Comparison of ENCODE assay signal across 20 cellular contexts in genomic region chr3:65391068-65391467, GRCh38.
DNase-seq lines count a peak whose midpoint lies in the region; ATAC-seq and TF ChIP-seq lines count a peak whose summit lies in the region.
"Had no signal": no experiment of that assay in that cellular context is flagged by ENCODE, and none has a peak within 500 bp of the region (broad histone marks: within the 10 kb centered on the region; RNA-seq: fewer than 3 reads in every experiment).

No MANE protein-coding gene starts in this region.

- no peaks in the 10 kb centered on the region for H3F3A ChIP-seq in GM23338 (replicated peaks; ENCODE audit: low read depth)

- H3K9me2 ChIP-seq in GM23338 (ENCODE audit: insufficient read depth): no peaks in the 10 kb centered on the region

- no peak overlapping the region for H3K9ac ChIP-seq in HUES6 (ENCODE audit: low read length)
- H3K9ac ChIP-seq in endodermal cell (ENCODE audit: extremely low read depth, low read length, poor library complexity, severe bottlenecking): no peak overlapping the region
- H3K9ac ChIP-seq: BLaER1, GM23248 had no signal

- H3K4me3 Mint-ChIP-seq in GM23338 (peak overlapping the region; percentile 7; the same call in 1 of the 3 replicates), endodermal cell (no peak overlapping the region), nephron progenitor cell (no peak overlapping the region)
- H3K4me3 Mint-ChIP-seq: B cell; CD4-positive, alpha-beta T cell; CD8-positive, alpha-beta memory T cell had no signal

- no peaks in the 10 kb centered on the region for H4K20me1 ChIP-seq in GM23338 (replicated peaks; ENCODE audit: insufficient read depth)
- H4K20me1 ChIP-seq: BLaER1 had no signal

- H3K4me1 Mint-ChIP-seq in GM23338: peaks cover 48% of the 10 kb centered on the region
- peaks cover 28% of the 10 kb centered on the region for H3K4me1 Mint-ChIP-seq in endodermal cell
- peaks cover 26% of the 10 kb centered on the region for H3K4me1 Mint-ChIP-seq in nephron progenitor cell
- H3K4me1 Mint-ChIP-seq: B cell; CD8-positive, alpha-beta memory T cell had no signal

- peak overlapping the region; percentile 76; the same call in 1 of the 2 replicates for H3K27ac Mint-ChIP-seq in GM23338
- H3K27ac Mint-ChIP-seq in endodermal cell: peak overlapping the region; percentile 26
- H3K27ac Mint-ChIP-seq in nephron progenitor cell: peak overlapping the region; percentile 68
- H3K27ac Mint-ChIP-seq: B cell; CD4-positive, alpha-beta T cell; CD8-positive, alpha-beta memory T cell had no signal

- H3K27me3 Mint-ChIP-seq in GM23338 (ENCODE audit: insufficient read depth, low read depth, poor library complexity) (peaks cover 4% of the 10 kb centered on the region), endodermal cell (ENCODE audit: insufficient read depth) (no peaks in the 10 kb centered on the region), nephron progenitor cell (ENCODE audit: low read depth, poor library complexity) (peaks cover 5% of the 10 kb centered on the region)
- H3K27me3 Mint-ChIP-seq: B cell; CD4-positive, alpha-beta T cell; CD8-positive, alpha-beta memory T cell had no signal

- no peak overlapping the region for H2AFZ ChIP-seq in GM23338
- H2AFZ ChIP-seq: GM23248 had no signal

- peak; percentile 81 for ATAC-seq in GM23338

- H3K4me3 ChIP-seq in GM23338 (no peak overlapping the region), HUES6 (ENCODE audit: low read depth, low read length) (no peak overlapping the region), endodermal cell (ENCODE audit: low read length) (no peak overlapping the region), prostate gland (no peak overlapping the region)
- H3K4me3 ChIP-seq: BLaER1, GM23248 had no signal

- H3K4me2 ChIP-seq in GM23338: peak overlapping the region; percentile 62
- H3K4me2 ChIP-seq: BLaER1 had no signal

- no peak for TF ChIP-seq POLR2A in prostate gland (IDR thresholded peaks at IDR 0.05)

- WGBS in endodermal cell (ENCODE audit: insufficient coverage in 1 of 2, insufficient read length in 1 of 2), 2 experiments: 90% methylated on average over 5 of the region's 5 CpGs; no CpG with 5 or more reads in 1 of the 2 experiments
- WGBS in prostate gland: 85% methylated on average over 5 of the region's 5 CpGs

- H3K36me3 Mint-ChIP-seq in GM23338 (ENCODE audit: low read depth) (peaks cover 31% of the 10 kb centered on the region), endodermal cell (ENCODE audit: low read depth) (peaks cover 19% of the 10 kb centered on the region), nephron progenitor cell (ENCODE audit: low read depth) (peaks cover 42% of the 10 kb centered on the region)
- H3K36me3 Mint-ChIP-seq: CD8-positive, alpha-beta memory T cell had no signal

- TF ChIP-seq CTCF in GM23338 (conservative IDR thresholded peaks at IDR 0.05; ENCODE audit: low read depth in 2 of 2) (no peak), endodermal cell (conservative IDR thresholded peaks at IDR 0.05) (no peak), nephron progenitor cell (IDR thresholded peaks at IDR 0.05) (no peak), prostate gland (IDR thresholded peaks at IDR 0.05) (no peak)

- no peaks in the 10 kb centered on the region for H3K9me3 ChIP-seq in HUES6 (ENCODE audit: control insufficient read depth, insufficient read depth, low read depth, low read length)
- no peaks in the 10 kb centered on the region for H3K9me3 ChIP-seq in endodermal cell (ENCODE audit: control insufficient read depth, low read length)
- H3K9me3 ChIP-seq in prostate gland: no peaks in the 10 kb centered on the region

- DNase-seq in GM23338 (ENCODE audit: low spot score) (no peak), endodermal cell (no peak), nephron progenitor cell (no peak), HPDE6-E6E7 (ENCODE audit: extremely low spot score) (no peak), prostate gland (ENCODE audit: low spot score) (no peak), NCI-H526 treated with DMSO at 0.1 percent for 48 hours (lab: John Stamatoyannopoulos, UW) (no peak), NCI-H748 treated with DMSO at 0.1 percent for 48 hours (lab: John Stamatoyannopoulos, UW) (no peak)
- DNase-seq: Calu3; CD4-positive, alpha-beta T cell; CD8-positive, alpha-beta memory T cell; COR-L47; DMS153; DND-41; GM23248; HCEC 1CT had no signal

- H3K27me3 ChIP-seq in GM23338 (ENCODE audit: insufficient read depth): no peaks in the 10 kb centered on the region
- H3K27me3 ChIP-seq in HUES6 (ENCODE audit: control insufficient read depth, insufficient read depth, low read length): no peaks in the 10 kb centered on the region
- no peaks in the 10 kb centered on the region for H3K27me3 ChIP-seq in endodermal cell (ENCODE audit: control insufficient read depth, insufficient read depth, low read length, poor library complexity, severe bottlenecking)
- no peaks in the 10 kb centered on the region for H3K27me3 ChIP-seq in prostate gland (replicated peaks; ENCODE audit: insufficient read depth)
- H3K27me3 ChIP-seq: BLaER1 had no signal

- H3K9me3 Mint-ChIP-seq in GM23338 (no peaks in the 10 kb centered on the region), endodermal cell (no peaks in the 10 kb centered on the region), nephron progenitor cell (peaks cover 7% of the 10 kb centered on the region)

- no peaks in the 10 kb centered on the region for H3K79me2 ChIP-seq in GM23338 (replicated peaks; ENCODE audit: insufficient read depth)

- peak overlapping the region; percentile 67; the same call in 1 of the 2 replicates for H3K27ac ChIP-seq in GM23338 (ENCODE audit: low read depth)
- H3K27ac ChIP-seq in HUES6 (ENCODE audit: low read depth, low read length): peak overlapping the region; percentile 15; the same call in 1 of the 2 replicates
- H3K27ac ChIP-seq in endodermal cell (ENCODE audit: low read depth, low read length): no peak overlapping the region
- no peak overlapping the region for H3K27ac ChIP-seq in prostate gland
- H3K27ac ChIP-seq: 22Rv1, BLaER1, C4-2B, GM23248 had no signal

- H3K36me3 ChIP-seq in GM23338 (ENCODE audit: insufficient read depth) (no peaks in the 10 kb centered on the region), HUES6 (ENCODE audit: control insufficient read depth, insufficient read depth, low read length) (peaks cover 17% of the 10 kb centered on the region), endodermal cell (ENCODE audit: control insufficient read depth, insufficient read depth, low read length) (peaks cover 3% of the 10 kb centered on the region), prostate gland (no peaks in the 10 kb centered on the region)

- peaks cover 26% of the 10 kb centered on the region for H3K4me1 ChIP-seq in GM23338 (ENCODE audit: insufficient read depth)
- peaks cover 14% of the 10 kb centered on the region for H3K4me1 ChIP-seq in HUES6 (ENCODE audit: control insufficient read depth, insufficient read depth, low read length)
- no peaks in the 10 kb centered on the region for H3K4me1 ChIP-seq in endodermal cell (ENCODE audit: control insufficient read depth, insufficient read depth, low read length)
- H3K4me1 ChIP-seq in prostate gland (replicated peaks): no peaks in the 10 kb centered on the region

- intact Hi-C loops in prostate gland (cut with DNase I): no loop called here

TF ChIP-seq in GM23338, 12 proteins besides CTCF, POLR2A, EP300 and RAD21 (continues in another document):
- no peak for TF ChIP-seq POLR2AphosphoS5 (IDR thresholded peaks at IDR 0.05; ENCODE audit: low read depth)
- no peak for TF ChIP-seq EZH2 (IDR thresholded peaks at IDR 0.05; ENCODE audit: low read depth, unreplicated experiment)
- no peak for TF ChIP-seq ZNF331 (CRISPR knock-in tag; IDR thresholded peaks at IDR 0.05; ENCODE audit: low read depth)
- no peak for TF ChIP-seq NANOG (IDR thresholded peaks at IDR 0.05; ENCODE audit: borderline replicate concordance)
- no peak for TF ChIP-seq CREB1 (CRISPR knock-in tag; IDR thresholded peaks at IDR 0.05; ENCODE audit: low read depth)
- TF ChIP-seq JUNB (IDR thresholded peaks at IDR 0.05; ENCODE audit: unreplicated experiment): no peak
- TF ChIP-seq STAT1 (IDR thresholded peaks at IDR 0.05; ENCODE audit: unreplicated experiment): no peak
- TF ChIP-seq REST (IDR thresholded peaks at IDR 0.05; ENCODE audit: unreplicated experiment): no peak
- TF ChIP-seq ZNF114 (CRISPR knock-in tag; IDR thresholded peaks at IDR 0.05): no peak

Comparison
In these comparisons a context has a peak if more than half of its experiments do, and no peak if none do; other contexts are left out.
1. H3K27ac ChIP-seq: peak in GM23338 (single experiment) and HUES6 (single experiment); none in endodermal cell (single experiment) and prostate gland (0 of 2).
2. H3K27ac Mint-ChIP-seq: peak in every context shown above with its lines; median percentile 76 in GM23338; 68 in nephron progenitor cell; 26 in endodermal cell.